10 cellular contexts compared by ENCODE assay signal in genomic region chr17:60170835-60171752, GRCh38. TPM values are rescaled to one million over a fixed set of nuclear protein-coding genes. Genes with fewer than 3 reads are reported as not detected.
DNase-seq lines count a peak whose midpoint lies in the region; ATAC-seq and TF ChIP-seq lines count a peak whose summit lies in the region.
"Had no signal": no experiment of that assay in that cellular context is flagged by ENCODE, and none has a peak within 500 bp of the region (broad histone marks: within the 10 kb centered on the region; RNA-seq: fewer than 3 reads in every experiment).

No MANE protein-coding gene starts in this region.

- TF ChIP-seq CTCF in brain (conservative IDR thresholded peaks at IDR 0.05) = no peak

- no peak overlapping the region for H3K4me3 Mint-ChIP-seq in brain
- peak overlapping the region in 1 of 10 donors; percentile 16 for H3K4me3 Mint-ChIP-seq in naive thymus-derived CD4-positive, alpha-beta T cell
- H3K4me3 Mint-ChIP-seq: activated B cell treated with CpG ODN at 0.5 μM for 24 hours had no signal

- DNase-seq in DMS153 (lab: John Stamatoyannopoulos, UW) (peak; percentile 65), NCI-H2029 (lab: John Stamatoyannopoulos, UW) (peak; percentile 74), HuH-7 (ENCODE audit: low spot score) (no peak)
- no peak for DNase-seq in naive thymus-derived CD4-positive, alpha-beta T cell
- DNase-seq: activated B cell treated with CpG ODN at 0.5 μM for 24 hours, NCI-H1930 had no signal

- no peaks in the 10 kb centered on the region for H3K36me3 ChIP-seq in naive thymus-derived CD4-positive, alpha-beta T cell (ENCODE audit: control insufficient read depth in 2 of 3, insufficient read depth in 3 of 3, low read length in 3 of 3)

- H3K9me3 Mint-ChIP-seq in brain = no peaks in the 10 kb centered on the region
- peaks cover 0 to 1% (median 0%) of the 10 kb centered on the region in 11 donors for H3K9me3 Mint-ChIP-seq in naive thymus-derived CD4-positive, alpha-beta T cell
- H3K9me3 Mint-ChIP-seq: activated B cell treated with CpG ODN at 0.5 μM for 24 hours had no signal

- H3K9me3 ChIP-seq in naive thymus-derived CD4-positive, alpha-beta T cell (ENCODE audit: control insufficient read depth in 2 of 3, low read length in 3 of 3) = no peaks in the 10 kb centered on the region

- peaks cover 43% of the 10 kb centered on the region for H3K4me1 Mint-ChIP-seq in brain
- peaks cover 7 to 24% (median 13%) of the 10 kb centered on the region in 7 donors for H3K4me1 Mint-ChIP-seq in naive thymus-derived CD4-positive, alpha-beta T cell

- H3K27ac Mint-ChIP-seq in brain = peak overlapping the region in 3 of 5 experiments; percentile 7 to 43 (median 32)
- H3K27ac Mint-ChIP-seq in naive thymus-derived CD4-positive, alpha-beta T cell = peak overlapping the region in 8 of 9 donors; percentile 14 to 90 (median 66)
- H3K27ac Mint-ChIP-seq: activated B cell treated with CpG ODN at 0.5 μM for 24 hours had no signal

- no peaks in the 10 kb centered on the region for H3K27me3 ChIP-seq in naive thymus-derived CD4-positive, alpha-beta T cell (ENCODE audit: control insufficient read depth in 2 of 2, insufficient read depth in 2 of 2, low read length in 2 of 2)

- intact Hi-C loops in naive thymus-derived CD4-positive, alpha-beta T cell (cut with micrococcal nuclease) = loop anchor here in 1 of 2 donors (2.0 kb wide), 1 partner anchor 28 kb away; no protein-coding TSS in a partner anchor

- ATAC-seq in naive thymus-derived CD4-positive, alpha-beta T cell = no peak
- ATAC-seq in GM19328 (IDR thresholded peaks at IDR 0.05; ENCODE audit: unreplicated experiment) (no peak), GM21619 (IDR thresholded peaks at IDR 0.05; ENCODE audit: unreplicated experiment) (no peak), HG03520 (IDR thresholded peaks at IDR 0.05; ENCODE audit: unreplicated experiment) (no peak)

- no peaks in the 10 kb centered on the region for H3K36me3 Mint-ChIP-seq in brain
- peaks cover 0 to 2% (median 0%) of the 10 kb centered on the region in 5 donors for H3K36me3 Mint-ChIP-seq in naive thymus-derived CD4-positive, alpha-beta T cell

- H3K4me1 ChIP-seq in naive thymus-derived CD4-positive, alpha-beta T cell (ENCODE audit: control insufficient read depth in 2 of 2, insufficient read depth in 2 of 2, low read length in 2 of 2) = peaks cover 5 to 13% of the 10 kb centered on the region in 2 donors

- POLR2A ChIA-PET in naive thymus-derived CD4-positive, alpha-beta T cell (lab: Charles Lee) = interaction anchor here (0.6 kb wide), 1 partner anchor 39 kb away, joined by 5 read pairs; no protein-coding TSS in a partner anchor

- peaks cover 5% of the 10 kb centered on the region for H3K27me3 Mint-ChIP-seq in brain
- no peaks in the 10 kb centered on the region for H3K27me3 Mint-ChIP-seq in naive thymus-derived CD4-positive, alpha-beta T cell
- H3K27me3 Mint-ChIP-seq: activated B cell treated with CpG ODN at 0.5 μM for 24 hours had no signal

- H3K27ac ChIP-seq in naive thymus-derived CD4-positive, alpha-beta T cell (ENCODE audit: low read depth, low read length) = no peak overlapping the region

- H3K4me3 ChIP-seq in naive thymus-derived CD4-positive, alpha-beta T cell (ENCODE audit: low read length) = no peak overlapping the region

- CTCF ChIA-PET in naive thymus-derived CD4-positive, alpha-beta T cell (lab: Charles Lee) = no interaction called here

RNA-seq across cellular contexts. Expression of gene CA4, which starts 21.3 kb away (rescaled TPM):
- polyA plus RNA-seq in brain (ENCODE audit: insufficient read depth, low read depth, low replicate concordance) = 21.7 TPM
- total RNA-seq in naive thymus-derived CD4-positive, alpha-beta T cell = not detected
- polyA plus RNA-seq in naive thymus-derived CD4-positive, alpha-beta T cell = not detected
- total RNA-seq: activated B cell treated with CpG ODN at 0.5 μM for 24 hours had no signal

Comparison
In these comparisons a context has a peak if more than half of its experiments do, and no peak if none do; other contexts are left out.
1. DNase-seq: peak in DMS153 (single experiment) and NCI-H2029 (single experiment); none in naive thymus-derived CD4-positive, alpha-beta T cell (0 of 9) and HuH-7 (single experiment).
2. RNA of gene CA4, which starts 21.3 kb away (polyA plus RNA-seq): 21.7 TPM in brain (single experiment); not detected in naive thymus-derived CD4-positive, alpha-beta T cell; every median in the first group is over 10 times any median in the second.